3 cellular contexts compared by ENCODE assay signal in genomic region chr2:96737831-96738230, GRCh38.
TF ChIP-seq lines count a peak whose summit lies in the region.

No MANE protein-coding gene starts in this region.

TF ChIP-seq in SK-N-SH, 30 proteins besides CTCF, POLR2A, EP300 and RAD21:
- TF ChIP-seq MAX (IDR thresholded peaks at IDR 0.05; ENCODE audit: low read depth) (no peak), FOXM1 (IDR thresholded peaks at IDR 0.05; ENCODE audit: low read depth) (no peak), ZBTB33 (IDR thresholded peaks at IDR 0.05; ENCODE audit: borderline replicate concordance, low read depth) (no peak), SIN3A (IDR thresholded peaks at IDR 0.05; ENCODE audit: borderline replicate concordance, low read depth, low read length) (no peak), TEAD4 (IDR thresholded peaks at IDR 0.05; ENCODE audit: borderline replicate concordance, insufficient read depth) (no peak), NFIC (IDR thresholded peaks at IDR 0.05; ENCODE audit: borderline replicate concordance) (no peak), CHD2 (IDR thresholded peaks at IDR 0.05; ENCODE audit: low read length, partially characterized antibody) (no peak), GABPA (IDR thresholded peaks at IDR 0.05; ENCODE audit: low read depth) (no peak), POLR2AphosphoS5 (IDR thresholded peaks at IDR 0.05; ENCODE audit: low read depth, low read length) (no peak), SMC3 (IDR thresholded peaks at IDR 0.05; ENCODE audit: low read depth, low read length) (no peak), EZH2phosphoT487 (IDR thresholded peaks at IDR 0.05; ENCODE audit: borderline replicate concordance, low read depth) (no peak), FOXJ3 (CRISPR knock-in tag; IDR thresholded peaks at IDR 0.05) (no peak), TAF1 (IDR thresholded peaks at IDR 0.05; ENCODE audit: borderline replicate concordance, low read depth, low read length) (no peak)

TF ChIP-seq in SK-N-SH treated with all-trans-retinoic acid at 6 μM for 48 hours, 23 proteins besides CTCF, POLR2A, EP300 and RAD21:
- TF ChIP-seq ZNF565 (CRISPR knock-in tag; conservative IDR thresholded peaks at IDR 0.05; ENCODE audit: low read depth) (no peak), PATZ1 (CRISPR knock-in tag; IDR thresholded peaks at IDR 0.05; ENCODE audit: borderline replicate concordance) (no peak), PPARA (CRISPR knock-in tag; IDR thresholded peaks at IDR 0.05; ENCODE audit: borderline replicate concordance) (no peak), CREB5 (CRISPR knock-in tag; IDR thresholded peaks at IDR 0.05; ENCODE audit: low read depth) (no peak), ZNF8 (CRISPR knock-in tag; IDR thresholded peaks at IDR 0.05) (no peak), ISL1 (CRISPR knock-in tag; IDR thresholded peaks at IDR 0.05) (no peak), ZFP3 (CRISPR knock-in tag; IDR thresholded peaks at IDR 0.05) (no peak), TCF4 (CRISPR knock-in tag; IDR thresholded peaks at IDR 0.05; ENCODE audit: borderline replicate concordance) (no peak), ESRRG (CRISPR knock-in tag; IDR thresholded peaks at IDR 0.05) (no peak)

TF ChIP-seq in K562, 482 proteins besides CTCF, POLR2A, EP300 and RAD21:
- TF ChIP-seq CBX5 (IDR thresholded peaks at IDR 0.05; ENCODE audit: borderline replicate concordance, low read depth), result no peak
- no peak for TF ChIP-seq ZC3H8 (IDR thresholded peaks at IDR 0.05)
- TF ChIP-seq ZNF583 (CRISPR knock-in tag; IDR thresholded peaks at IDR 0.05), result no peak
- no peak for TF ChIP-seq ZNF586 (CRISPR knock-in tag; conservative IDR thresholded peaks at IDR 0.05)
- no peak for TF ChIP-seq BRF1 (IDR thresholded peaks at IDR 0.05; ENCODE audit: borderline replicate concordance, extremely low read depth, insufficient read length)
- TF ChIP-seq SRSF7 (optimal IDR thresholded peaks at IDR 0.05; ENCODE audit: low read depth, low read length), result no peak
- no peak for TF ChIP-seq DNMT1 (IDR thresholded peaks at IDR 0.05)
- no peak for TF ChIP-seq RNF219 (CRISPR knock-in tag; IDR thresholded peaks at IDR 0.05)
- TF ChIP-seq SMAD2 (IDR thresholded peaks at IDR 0.05; ENCODE audit: low read depth, low read length), result no peak
- TF ChIP-seq ZNF263 (CRISPR knock-in tag; IDR thresholded peaks at IDR 0.05; ENCODE audit: borderline replicate concordance), result no peak
- no peak for TF ChIP-seq PTTG1 (tag; IDR thresholded peaks at IDR 0.05; ENCODE audit: low read depth)
- TF ChIP-seq KAT8 (IDR thresholded peaks at IDR 0.05; ENCODE audit: low read depth), result no peak
- TF ChIP-seq ZNF511 (CRISPR knock-in tag; IDR thresholded peaks at IDR 0.05), result no peak
- no peak for TF ChIP-seq ZBTB7A (IDR thresholded peaks at IDR 0.05; ENCODE audit: borderline replicate concordance, control insufficient read depth, low read depth, low read length)
- no peak for TF ChIP-seq RREB1 (CRISPR knock-in tag; IDR thresholded peaks at IDR 0.05)
- TF ChIP-seq HOMEZ (CRISPR knock-in tag; IDR thresholded peaks at IDR 0.05), result no peak
- TF ChIP-seq PYGO2 (tag; IDR thresholded peaks at IDR 0.05), result no peak
